16 cellular contexts compared by ENCODE assay signal in genomic region chr3:13004376-13004775, GRCh38.
A peak's percentile ranks its signal among the peaks of the same experiment; 100 is the strongest.
DNase-seq lines count a peak whose midpoint lies in the region; ATAC-seq, FAIRE-seq and TF ChIP-seq lines count a peak whose summit lies in the region.
"Had no signal": no experiment of that assay in that cellular context is flagged by ENCODE, and none has a peak within 500 bp of the region (broad histone marks: within the 10 kb centered on the region; RNA-seq: fewer than 3 reads in every experiment).

No MANE protein-coding gene starts in this region.

- peak overlapping the region; percentile 29; the same call in 1 of the 2 replicates for H2AFZ ChIP-seq in K562 (ENCODE audit: low read depth, low read length)

- peak overlapping the region in 1 of 2 experiments; percentile 38; a peak in 1 of 4 replicates for H3K9ac ChIP-seq in K562 (ENCODE audit: insufficient read depth in 1 of 2, low read depth in 2 of 2, low read length in 2 of 2)
- peak overlapping the region; percentile 14 to 15 for H3K9ac ChIP-seq in mucosa of rectum (ENCODE audit: low read depth in 1 of 2, low read length in 2 of 2)

- peak; percentile 88 for DNase-seq in CD1c-positive myeloid dendritic cell (ENCODE audit: extremely low spot score)
- peak; percentile 71 for DNase-seq in MV-4-11 (lab: John Stamatoyannopoulos, UW)
- peak in 1 of 4 experiments; percentile 43 for DNase-seq in K562 (ENCODE audit: extremely low read depth in 1 of 4, low spot score in 3 of 4)
- DNase-seq in NCI-H2171 treated with DMSO at 0.1 percent for 48 hours (lab: John Stamatoyannopoulos, UW): no peak
- no peak for DNase-seq in stimulated activated CD4-positive, alpha-beta T cell treated with anti-CD3 and anti-CD28 coated beads, Interleukin-4, amount 100 ng/mL, for 24 hours
- no peak for DNase-seq in body of pancreas
- no peak for DNase-seq in activated CD4-positive, CD25-positive, alpha-beta regulatory T cell (lab: John Stamatoyannopoulos, UW)
- DNase-seq: activated CD4-positive, alpha-beta T cell treated with anti-CD3 and anti-CD28 coated beads for 4 hours; activated effector memory CD4-positive, alpha-beta T cell treated with Interleukin-2 at 50 U/mL for 16 hours; BE2C; NCI-H1417 treated with DMSO at 0.1 percent for 48 hours; stimulated activated CD4-positive, alpha-beta T cell treated with anti-CD3 and anti-CD28 coated beads, Interleukin-2, amount 100 ng/mL, for 48 hours had no signal

- no peak overlapping the region for H3K4me2 ChIP-seq in K562 (ENCODE audit: insufficient read depth, low read length)

- intact Hi-C loops in K562 (cut with micrococcal nuclease) (no loop called here), body of pancreas (cut with DNase I) (no loop called here)

- no peak for TF ChIP-seq RAD21 in K562 (CRISPR knock-in tag; conservative IDR thresholded peaks at IDR 0.05 in 1 of 2, IDR thresholded peaks at IDR 0.05 in 1 of 2)

- no peak overlapping the region for H3K27ac ChIP-seq in K562 (ENCODE audit: extremely low read depth, low read depth, low read length)
- H3K27ac ChIP-seq in mucosa of rectum (ENCODE audit: low read depth in 2 of 2, low read length in 2 of 2): peak overlapping the region in 1 of 2 donors; percentile 38
- no peak overlapping the region for H3K27ac ChIP-seq in body of pancreas
- H3K27ac ChIP-seq: cardiac muscle cell had no signal

- TF ChIP-seq CTCF in K562 (IDR thresholded peaks at IDR 0.05 in 2 of 3, conservative IDR thresholded peaks at IDR 0.05 in 1 of 3; ENCODE audit: insufficient read depth in 2 of 3, low read depth in 1 of 3, low read length in 3 of 3): no peak
- TF ChIP-seq CTCF in body of pancreas (IDR thresholded peaks at IDR 0.05): no peak

- H3K27me3 ChIP-seq in K562 (ENCODE audit: control insufficient read depth in 2 of 2, insufficient read depth in 2 of 2, low read length in 2 of 2): no peaks in the 10 kb centered on the region
- no peaks in the 10 kb centered on the region for H3K27me3 ChIP-seq in mucosa of rectum (ENCODE audit: control insufficient read depth in 2 of 2, insufficient read depth in 2 of 2, low read length in 2 of 2)
- H3K27me3 ChIP-seq in body of pancreas: no peaks in the 10 kb centered on the region
- H3K27me3 ChIP-seq: BE2C, cardiac muscle cell had no signal

- no TSS peak for BruUV-seq in K562 (replicated peaks; lab: Mats Ljungman, UMichigan)

- FAIRE-seq in K562 (lab: Jason Lieb, UNC): no peak
- FAIRE-seq: G401.6 had no signal

- WGBS in K562 (ENCODE audit: insufficient coverage, low coverage, missing lambda C conversion rate): 52% methylated on average over 7 of the region's 7 CpGs
- WGBS in body of pancreas, 2 donors: 78 to 90% methylated on average over 7 of the region's 7 CpGs

- 0 out of 2 replicates have a peak, but pooled peaks cover 4% of the 10 kb centered on the region for H4K20me1 ChIP-seq in K562 (replicated peaks; ENCODE audit: control insufficient read depth, insufficient read depth, low read length)

- in situ Hi-C loops in K562 (cut with MboI): no loop called here

- TF ChIP-seq EP300 in K562 (IDR thresholded peaks at IDR 0.05; ENCODE audit: low read length): no peak

- CTCF ChIA-PET in K562 (lab: Yijun Ruan, JAX; ENCODE audit: low intra/inter-chr PET ratio): no interaction called here

- H3K4me3 ChIP-seq in K562 (no peak overlapping the region), mucosa of rectum (ENCODE audit: low read length in 2 of 2) (no peak overlapping the region), body of pancreas (no peak overlapping the region)
- H3K4me3 ChIP-seq: cardiac muscle cell had no signal

- H3K4me1 ChIP-seq in K562 (replicated peaks in 1 of 2; ENCODE audit: control insufficient read depth in 2 of 2, insufficient read depth in 2 of 2, low read length in 2 of 2) (peaks cover 63 to 64% of the 10 kb centered on the region in 2 experiments), mucosa of rectum (ENCODE audit: control insufficient read depth in 2 of 2, insufficient read depth in 2 of 2, low read length in 2 of 2) (peaks cover 27 to 32% of the 10 kb centered on the region in 2 donors), body of pancreas (no peaks in the 10 kb centered on the region)
- H3K4me1 ChIP-seq: BE2C had no signal

- no peak for TF ChIP-seq POLR2A in K562 (conservative IDR thresholded peaks at IDR 0.05)
- TF ChIP-seq POLR2A in body of pancreas (IDR thresholded peaks at IDR 0.05): no peak

- no peaks in the 10 kb centered on the region for H3K9me1 ChIP-seq in K562 (ENCODE audit: control insufficient read depth, insufficient read depth, low read length)

- POLR2A ChIA-PET in K562 (lab: Yijun Ruan, JAX): interaction anchor here (0.5 to 2.7 kb wide), 9 partner anchors 9 to 884 kb away, joined by 3 to 18 read pairs (median 3); no protein-coding TSS in a partner anchor

- no peaks in the 10 kb centered on the region for H3K36me3 ChIP-seq in K562 (ENCODE audit: control insufficient read depth, insufficient read depth, low read length)
- H3K36me3 ChIP-seq in mucosa of rectum (ENCODE audit: control insufficient read depth in 2 of 2, insufficient read depth in 2 of 2, low read length in 2 of 2): no peaks in the 10 kb centered on the region
- no peaks in the 10 kb centered on the region for H3K36me3 ChIP-seq in body of pancreas (replicated peaks in 1 of 2; ENCODE audit: insufficient read depth in 1 of 2, low read depth in 2 of 2)
- H3K36me3 ChIP-seq: cardiac muscle cell had no signal

- no peaks in the 10 kb centered on the region for H3K9me3 ChIP-seq in K562 (replicated peaks; ENCODE audit: control insufficient read depth, insufficient read depth, low read depth, low read length)
- no peaks in the 10 kb centered on the region for H3K9me3 ChIP-seq in mucosa of rectum (ENCODE audit: control insufficient read depth in 2 of 2, low read length in 2 of 2)
- no peaks in the 10 kb centered on the region for H3K9me3 ChIP-seq in body of pancreas
- H3K9me3 ChIP-seq: BE2C had no signal

- 0 out of 3 replicates have a peak, but pooled peaks have one; percentile 4 for ATAC-seq in K562
- no peak for ATAC-seq in body of pancreas
- ATAC-seq: SK-N-SH treated with all-trans-retinoic acid at 6 μM for 48 hours had no signal

- H3K79me2 ChIP-seq in K562 (ENCODE audit: control insufficient read depth, insufficient read depth, low read length): no peaks in the 10 kb centered on the region

TF ChIP-seq in K562, 482 proteins besides CTCF, POLR2A, EP300 and RAD21:
- no peak for TF ChIP-seq KDM4B (IDR thresholded peaks at IDR 0.05; ENCODE audit: borderline replicate concordance in 2 of 2, low read depth in 1 of 2)
- TF ChIP-seq ZFX (CRISPR knock-in tag; IDR thresholded peaks at IDR 0.05): 0 out of 2 replicates have a peak, but pooled peaks have one; percentile 19
- TF ChIP-seq ADNP (tag; IDR thresholded peaks at IDR 0.05): no peak
- TF ChIP-seq SPI1 (IDR thresholded peaks at IDR 0.05; ENCODE audit: borderline replicate concordance, low read depth, low read length): peak; percentile 60; the same call in 1 of the 2 replicates
- peak; percentile 46 for TF ChIP-seq MAX (CRISPR knock-in tag; IDR thresholded peaks at IDR 0.05)
- no peak for TF ChIP-seq HDAC8 (tag; IDR thresholded peaks at IDR 0.05)
TF ChIP-seq in K562: peak in this region for 3.

Comparison
In these comparisons a context has a peak if more than half of its experiments do, and no peak if none do; other contexts are left out.
1. DNase-seq: peak in CD1c-positive myeloid dendritic cell (single experiment) and MV-4-11 (single experiment); none in NCI-H2171 treated with DMSO at 0.1 percent for 48 hours (single experiment), stimulated activated CD4-positive, alpha-beta T cell treated with anti-CD3 and anti-CD28 coated beads, Interleukin-4, amount 100 ng/mL, for 24 hours (single experiment), body of pancreas (0 of 4) and activated CD4-positive, CD25-positive, alpha-beta regulatory T cell (0 of 4).